In the genomic region with DNA sequence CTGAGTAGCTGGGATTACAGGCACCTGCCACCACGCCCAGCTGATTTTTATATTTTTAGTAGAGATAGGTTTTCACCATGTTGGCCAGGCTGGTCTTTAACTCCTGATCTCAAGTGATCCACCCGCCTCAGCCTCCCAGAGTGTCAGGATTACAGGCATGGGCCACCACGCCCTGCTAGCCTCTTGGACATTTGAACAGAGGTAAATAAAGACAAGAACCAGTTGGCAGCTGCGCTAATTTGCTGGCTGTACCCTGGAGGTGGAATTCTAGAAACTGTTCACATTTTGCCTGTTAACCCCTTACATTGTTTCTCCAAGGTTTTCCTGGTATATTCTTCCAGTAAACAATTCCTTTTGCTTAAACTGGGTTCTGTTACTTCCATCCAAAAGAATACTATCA, we compare ENCODE assay signal across 25 cellular contexts.
"Had no signal": no experiment of that assay in that cellular context is flagged by ENCODE, and none has a peak within 500 bp of the region (broad histone marks: within the 10 kb centered on the region; RNA-seq: fewer than 3 reads in every experiment).

No MANE protein-coding gene starts in this region.

- H3K4me1 ChIP-seq: body of pancreas, gastroesophageal sphincter, pancreas, psoas muscle, transverse colon had no signal

- H3K9me3 ChIP-seq: body of pancreas, gastroesophageal sphincter, pancreas, psoas muscle, testis, transverse colon had no signal

- H3K36me3 Mint-ChIP-seq: activated naive CD4-positive, alpha-beta T cell treated with anti-CD3 and anti-CD28 coated beads, Interleukin-2, amount 50 U/mL, for 72 hours; mesothelial cell of epicardium; naive B cell had no signal

- H3K4me3 Mint-ChIP-seq: activated B cell treated with CpG ODN at 0.5 μM for 24 hours; activated CD8-positive, alpha-beta T cell treated with anti-CD3 and anti-CD28 coated beads for 36 hours; activated T-cell treated with anti-CD3 and anti-CD28 coated beads, Interleukin-2, amount 50 U/mL, for 4 hours; effector memory CD8-positive, alpha-beta T cell; mesothelial cell of epicardium; naive B cell; T-helper 2 cell treated with Interferon-gamma antibody and Interleukin-4, amounts not matched to agents 5 μg/mL and 100 μg/mL, for 36 hours had no signal

- H3K4me2 ChIP-seq: hepatocyte had no signal

- H2AFZ ChIP-seq: hepatocyte had no signal

- H3K4me1 Mint-ChIP-seq: activated B cell treated with CpG ODN at 0.5 μM for 24 hours, naive B cell had no signal

- H3K27me3 Mint-ChIP-seq: activated B cell treated with CpG ODN at 0.5 μM for 24 hours; activated CD8-positive, alpha-beta T cell treated with anti-CD3 and anti-CD28 coated beads for 36 hours; effector memory CD8-positive, alpha-beta T cell; naive B cell had no signal

- H3K27ac ChIP-seq: body of pancreas, coronary artery, dorsolateral prefrontal cortex, gastroesophageal sphincter, hepatocyte, pancreas, psoas muscle, testis, transverse colon had no signal

- H3K36me3 ChIP-seq: gastroesophageal sphincter, pancreas, transverse colon had no signal

- ATAC-seq: activated CD8-positive, alpha-beta T cell treated with anti-CD3 and anti-CD28 coated beads for 36 hours; activated naive CD4-positive, alpha-beta T cell treated with anti-CD3 and anti-CD28 coated beads, Interleukin-2, amount 50 U/mL, for 72 hours; activated T-cell treated with anti-CD3 and anti-CD28 coated beads, Interleukin-2, amount 50 U/mL, for 4 hours; body of pancreas; effector memory CD8-positive, alpha-beta T cell; gastroesophageal sphincter; pancreas; psoas muscle; stimulated activated naive CD8-positive, alpha-beta T cell treated with anti-CD3 and anti-CD28 coated beads, Interleukin-15, Interleukin-2, amounts not matched to agents 100 U/mL and 50 U/mL, for 24 hours had no signal

- H3K9me3 Mint-ChIP-seq: activated B cell treated with CpG ODN at 0.5 μM for 24 hours; activated CD8-positive, alpha-beta T cell treated with anti-CD3 and anti-CD28 coated beads for 36 hours; mesothelial cell of epicardium; naive B cell had no signal

- DNase-seq: activated B cell treated with CpG ODN at 0.5 μM for 24 hours; activated CD4-positive, alpha-beta T cell treated with anti-CD3 and anti-CD28 coated beads, Interleukin-2, amount 50 U/mL, for 1 hour; activated CD8-positive, alpha-beta T cell treated with anti-CD3 and anti-CD28 coated beads for 36 hours; activated naive CD4-positive, alpha-beta T cell; activated T-cell treated with anti-CD3 and anti-CD28 coated beads, Interleukin-2, amount 50 U/mL, for 4 hours; body of pancreas; dorsolateral prefrontal cortex; effector memory CD8-positive, alpha-beta T cell; islet precursor cell; mammary epithelial cell; naive B cell; nucleus accumbens; pancreas; psoas muscle; stimulated activated CD4-positive, alpha-beta T cell treated with anti-CD3 and anti-CD28 coated beads, Interleukin-4, amount 100 ng/mL, for 1 hour; stimulated activated naive CD8-positive, alpha-beta T cell treated with anti-CD3 and anti-CD28 coated beads, Interleukin-15, Interleukin-2, amounts not matched to agents 100 U/mL and 50 U/mL, for 24 hours; T-helper 1 cell; testis; transverse colon had no signal

- H3K27ac Mint-ChIP-seq: activated B cell treated with CpG ODN at 0.5 μM for 24 hours; activated CD8-positive, alpha-beta T cell treated with anti-CD3 and anti-CD28 coated beads for 36 hours; effector memory CD8-positive, alpha-beta T cell; mesothelial cell of epicardium; naive B cell; T-helper 2 cell treated with Interferon-gamma antibody and Interleukin-4, amounts not matched to agents 5 μg/mL and 100 μg/mL, for 36 hours had no signal

- H3K4me3 ChIP-seq: body of pancreas, coronary artery, dorsolateral prefrontal cortex, gastroesophageal sphincter, hepatocyte, pancreas, psoas muscle, testis, transverse colon had no signal

- H3K27me3 ChIP-seq: body of pancreas, dorsolateral prefrontal cortex, gastroesophageal sphincter, hepatocyte, pancreas, testis, transverse colon had no signal
